Comparison of ENCODE assay signal across 1 cellular context in the genomic region with DNA sequence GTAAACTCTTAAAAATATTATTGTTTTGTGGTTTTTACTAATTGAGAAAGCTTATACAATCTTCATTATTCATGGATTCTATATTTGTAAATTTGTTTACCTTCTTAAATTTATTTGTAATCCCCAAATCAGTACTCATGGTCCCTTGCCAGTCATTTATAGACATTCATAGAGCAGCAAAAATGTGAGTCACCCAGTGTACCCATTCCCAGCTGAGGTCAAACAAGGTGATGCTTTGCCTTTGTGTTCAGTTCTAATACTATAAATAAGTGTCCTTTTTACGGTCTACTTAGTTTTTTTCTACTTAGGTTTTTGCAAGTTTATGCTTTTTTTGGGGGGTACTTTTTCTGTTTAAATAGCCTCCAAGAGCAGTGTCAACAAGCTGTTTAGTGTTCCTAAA.
TF ChIP-seq lines count a peak whose summit lies in the region.

No MANE protein-coding gene starts in this region.

TF ChIP-seq in HepG2, 621 proteins besides CTCF, POLR2A, EP300 and RAD21:
- TF ChIP-seq, protein P1, sequence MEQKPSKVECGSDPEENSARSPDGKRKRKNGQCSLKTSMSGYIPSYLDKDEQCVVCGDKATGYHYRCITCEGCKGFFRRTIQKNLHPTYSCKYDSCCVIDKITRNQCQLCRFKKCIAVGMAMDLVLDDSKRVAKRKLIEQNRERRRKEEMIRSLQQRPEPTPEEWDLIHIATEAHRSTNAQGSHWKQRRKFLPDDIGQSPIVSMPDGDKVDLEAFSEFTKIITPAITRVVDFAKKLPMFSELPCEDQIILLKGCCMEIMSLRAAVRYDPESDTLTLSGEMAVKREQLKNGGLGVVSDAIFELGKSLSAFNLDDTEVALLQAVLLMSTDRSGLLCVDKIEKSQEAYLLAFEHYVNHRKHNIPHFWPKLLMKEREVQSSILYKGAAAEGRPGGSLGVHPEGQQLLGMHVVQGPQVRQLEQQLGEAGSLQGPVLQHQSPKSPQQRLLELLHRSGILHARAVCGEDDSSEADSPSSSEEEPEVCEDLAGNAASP (CRISPR knock-in tag; IDR thresholded peaks at IDR 0.05; ENCODE audit: borderline replicate concordance): peak; percentile 50; the same call in 1 of the 2 replicates
- 0 out of 2 replicates have a peak, but pooled peaks have one; percentile 14 for TF ChIP-seq ZNF629 (CRISPR knock-in tag; conservative IDR thresholded peaks at IDR 0.05)
- TF ChIP-seq, protein P2, sequence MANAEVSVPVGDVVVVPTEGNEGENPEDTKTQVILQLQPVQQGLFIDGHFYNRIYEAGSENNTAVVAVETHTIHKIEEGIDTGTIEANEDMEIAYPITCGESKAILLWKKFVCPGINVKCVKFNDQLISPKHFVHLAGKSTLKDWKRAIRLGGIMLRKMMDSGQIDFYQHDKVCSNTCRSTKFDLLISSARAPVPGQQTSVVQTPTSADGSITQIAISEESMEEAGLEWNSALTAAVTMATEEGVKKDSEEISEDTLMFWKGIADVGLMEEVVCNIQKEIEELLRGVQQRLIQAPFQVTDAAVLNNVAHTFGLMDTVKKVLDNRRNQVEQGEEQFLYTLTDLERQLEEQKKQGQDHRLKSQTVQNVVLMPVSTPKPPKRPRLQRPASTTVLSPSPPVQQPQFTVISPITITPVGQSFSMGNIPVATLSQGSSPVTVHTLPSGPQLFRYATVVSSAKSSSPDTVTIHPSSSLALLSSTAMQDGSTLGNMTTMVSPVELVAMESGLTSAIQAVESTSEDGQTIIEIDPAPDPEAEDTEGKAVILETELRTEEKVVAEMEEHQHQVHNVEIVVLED (CRISPR knock-in tag; IDR thresholded peaks at IDR 0.05; ENCODE audit: borderline replicate concordance): no peak
- TF ChIP-seq TCF7 (IDR thresholded peaks at IDR 0.05; ENCODE audit: low read depth): peak; percentile 26; the same call in 1 of the 2 replicates
